ENCODE assay signal across 8 cellular contexts in genomic region chr5:43043400-43043756, GRCh38. TPM values are rescaled to one million over a fixed set of nuclear protein-coding genes. Genes with fewer than 3 reads are reported as not detected.
DNase-seq lines count a peak whose midpoint lies in the region; ATAC-seq and TF ChIP-seq lines count a peak whose summit lies in the region.

No MANE protein-coding gene starts in this region.

- peaks cover 5% of the 10 kb centered on the region; the same call in 1 of the 3 replicates for H3K9me3 Mint-ChIP-seq in GM23338

- H3K9me3 ChIP-seq in T-helper 17 cell (ENCODE audit: control insufficient read depth, low read length, poor library complexity, severe bottlenecking) = no peaks in the 10 kb centered on the region

- peak overlapping the region; percentile 62 for H3K4me3 ChIP-seq in GM23338
- peak overlapping the region; percentile 76 for H3K4me3 ChIP-seq in fibroblast of villous mesenchyme (ENCODE audit: low read depth, low read length)
- peak overlapping the region; percentile 62 for H3K4me3 ChIP-seq in skeletal muscle cell (ENCODE audit: low read depth, low read length)

- H4K20me1 ChIP-seq in GM23338 (replicated peaks; ENCODE audit: insufficient read depth) = peaks cover 25% of the 10 kb centered on the region

- DNase-seq in GM23338 (ENCODE audit: low spot score) (no peak), T-helper 17 cell (no peak), fibroblast of villous mesenchyme (ENCODE audit: low read depth) (no peak), skeletal muscle cell (ENCODE audit: low read depth) (no peak), pons (ENCODE audit: low spot score) (no peak), A172 (ENCODE audit: low spot score) (no peak), epidermal melanocyte (ENCODE audit: insufficient read length, low spot score) (no peak)

- H3K4me3 Mint-ChIP-seq in GM23338 (peak overlapping the region; percentile 64), T-helper 17 cell (peak overlapping the region; percentile 99)

- no peak overlapping the region for H3K27ac ChIP-seq in GM23338 (ENCODE audit: low read depth)

- H3K4me1 Mint-ChIP-seq in GM23338 (peaks cover 44% of the 10 kb centered on the region), T-helper 17 cell (peaks cover 25% of the 10 kb centered on the region)

- no peak for ATAC-seq in GM23338
- no peak for ATAC-seq in T-helper 17 cell
- ATAC-seq in HG03378 (IDR thresholded peaks at IDR 0.05; ENCODE audit: unreplicated experiment) = no peak

- no peak for TF ChIP-seq CTCF in GM23338 (conservative IDR thresholded peaks at IDR 0.05; ENCODE audit: low read depth in 2 of 2)
- no peak for TF ChIP-seq CTCF in fibroblast of villous mesenchyme (IDR thresholded peaks at IDR 0.05; ENCODE audit: insufficient read depth, low read depth, low read length)

- no peaks in the 10 kb centered on the region for H3K9me2 ChIP-seq in GM23338 (ENCODE audit: insufficient read depth)

- H3K4me2 ChIP-seq in GM23338 = peak overlapping the region; percentile 85

- peaks cover 39% of the 10 kb centered on the region for H3K4me1 ChIP-seq in GM23338 (ENCODE audit: insufficient read depth)

- H3K27ac Mint-ChIP-seq in GM23338 = no peak overlapping the region
- peak overlapping the region; percentile 99 for H3K27ac Mint-ChIP-seq in T-helper 17 cell

- H3K27me3 Mint-ChIP-seq in GM23338 (ENCODE audit: insufficient read depth, low read depth, poor library complexity) = peaks cover 79% of the 10 kb centered on the region
- H3K27me3 Mint-ChIP-seq in T-helper 17 cell = no peaks in the 10 kb centered on the region

- no peaks in the 10 kb centered on the region; the same call in 1 of the 2 replicates for H3K36me3 ChIP-seq in GM23338 (ENCODE audit: insufficient read depth)

- H2AFZ ChIP-seq in GM23338 = no peak overlapping the region

- H3F3A ChIP-seq in GM23338 (replicated peaks; ENCODE audit: low read depth) = peaks cover 45% of the 10 kb centered on the region

- H3K27me3 ChIP-seq in GM23338 (ENCODE audit: insufficient read depth) = peaks cover 96% of the 10 kb centered on the region

- H3K36me3 Mint-ChIP-seq in GM23338 (ENCODE audit: low read depth) (no peaks in the 10 kb centered on the region), T-helper 17 cell (ENCODE audit: low read depth) (no peaks in the 10 kb centered on the region)

- H3K79me2 ChIP-seq in GM23338 (replicated peaks; ENCODE audit: insufficient read depth) = no peaks in the 10 kb centered on the region

TF ChIP-seq in GM23338, 12 proteins besides CTCF, POLR2A, EP300 and RAD21 (continues in another document):
- TF ChIP-seq ZNF114 (CRISPR knock-in tag; IDR thresholded peaks at IDR 0.05) (no peak), JUNB (IDR thresholded peaks at IDR 0.05; ENCODE audit: unreplicated experiment) (no peak), STAT1 (IDR thresholded peaks at IDR 0.05; ENCODE audit: unreplicated experiment) (no peak), NANOG (IDR thresholded peaks at IDR 0.05; ENCODE audit: borderline replicate concordance) (no peak), POLR2AphosphoS5 (IDR thresholded peaks at IDR 0.05; ENCODE audit: low read depth) (no peak), CREB1 (CRISPR knock-in tag; IDR thresholded peaks at IDR 0.05; ENCODE audit: low read depth) (no peak), REST (IDR thresholded peaks at IDR 0.05; ENCODE audit: unreplicated experiment) (no peak), ZNF462 (CRISPR knock-in tag; IDR thresholded peaks at IDR 0.05) (no peak)

RNA-seq across cellular contexts. Expression of gene ANXA2R, which starts 3.3 kb away (rescaled TPM):
- 0.21 TPM in 1 of 2 replicates, not detected in the other for total RNA-seq in GM23338 (2014; rRNA removed; shearing (Covaris generic))
- not detected in 2 replicates for polyA plus RNA-seq in GM23338 (2016; fragmentation: Nextera tagmentation; extraction: Ambion mirVana)
- total RNA-seq in T-helper 17 cell (10 to 100 TPM; 33.0 to 44.0 TPM), fibroblast of villous mesenchyme (2.9 and 3.9 TPM in 2 replicates)
- total RNA-seq in A172 (2014; rRNA removed; shearing (Covaris generic)) = 8.0 and 9.4 TPM in 2 replicates
